In the genomic region with DNA sequence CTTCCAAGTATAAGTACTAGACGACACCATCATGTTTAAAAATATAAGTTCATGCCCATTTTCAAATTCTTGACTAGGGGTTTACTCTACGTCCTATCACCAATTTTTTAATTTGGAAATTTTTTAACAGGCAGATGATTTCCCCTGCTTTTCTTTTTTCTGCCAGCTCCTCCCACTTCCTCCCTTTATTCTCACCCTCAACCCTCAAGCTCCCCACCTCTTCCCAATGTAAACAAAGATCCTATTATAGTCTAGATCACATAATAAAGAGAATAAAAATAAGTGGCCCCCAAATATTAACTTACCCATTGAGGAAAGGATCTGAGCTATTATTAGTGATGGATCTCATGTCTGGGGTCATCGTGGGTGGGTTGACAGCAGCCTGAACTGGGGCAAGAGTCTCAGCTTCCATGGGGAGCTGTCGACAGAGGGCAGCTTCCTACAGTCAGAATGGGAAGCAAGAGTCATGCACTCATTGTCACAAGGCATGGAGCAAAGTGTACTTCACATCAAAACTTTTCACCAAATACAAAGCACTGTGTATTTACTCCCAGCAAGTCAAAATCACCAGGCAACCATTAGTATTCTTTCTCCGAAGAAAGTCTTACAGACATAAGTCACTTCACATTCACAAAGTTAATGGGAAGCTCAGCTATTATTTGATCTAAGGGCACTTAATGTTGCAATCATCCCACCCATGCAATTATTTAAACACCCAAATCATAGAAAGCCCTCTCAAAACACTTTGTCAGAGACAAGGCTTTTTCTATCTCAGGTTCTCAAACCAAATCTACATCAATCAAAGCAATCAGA, we compare ENCODE assay signal across 12 cellular contexts. TPM values are rescaled to one million over a fixed set of nuclear protein-coding genes. Genes with fewer than 3 reads are reported as not detected.
DNase-seq lines count a peak whose midpoint lies in the region; ATAC-seq, FAIRE-seq and TF ChIP-seq lines count a peak whose summit lies in the region.
"Had no signal": no experiment of that assay in that cellular context is flagged by ENCODE, and none has a peak within 500 bp of the region (broad histone marks: within the 10 kb centered on the region; RNA-seq: fewer than 3 reads in every experiment).

No MANE protein-coding gene starts in this region.

- no peak overlapping the region for H3T11ph ChIP-seq in H9 (ENCODE audit: low read length)

- H3K36me3 Mint-ChIP-seq in H9 (ENCODE audit: insufficient read depth in 1 of 3, low read depth in 3 of 3) (peaks cover 3 to 21% (median 16%) of the 10 kb centered on the region in 3 experiments; a peak in 6 of 7 replicates), astrocyte (ENCODE audit: low read depth, unreplicated experiment) (peaks cover 17% of the 10 kb centered on the region)
- H3K36me3 Mint-ChIP-seq: activated naive CD8-positive, alpha-beta T cell had no signal

- H4K5ac ChIP-seq in H9 (ENCODE audit: insufficient read length, low read depth, low read length): no peak overlapping the region

- H3K27ac Mint-ChIP-seq in H9 (peak overlapping the region in 2 of 3 experiments; percentile 27 to 58; a peak in 3 of 7 replicates), astrocyte (ENCODE audit: unreplicated experiment) (peak overlapping the region; percentile 67)
- H3K27ac Mint-ChIP-seq: activated naive CD8-positive, alpha-beta T cell; T-helper 1 cell treated with Interleukin-12 subunit alpha and Interleukin-12 subunit beta and Interleukin-4 antibody, amounts not matched to agents 30 μg/mL and 1 μg/mL, for 36 hours had no signal

- H3K27me3 Mint-ChIP-seq in H9 (ENCODE audit: low read depth) (no peaks in the 10 kb centered on the region), astrocyte (ENCODE audit: low read depth, unreplicated experiment) (no peaks in the 10 kb centered on the region)

- no peak overlapping the region for H3K14ac ChIP-seq in H9 (ENCODE audit: insufficient read depth, low read length)

- H2AFZ ChIP-seq in H9 (ENCODE audit: low read length) (no peak overlapping the region), astrocyte (ENCODE audit: low read depth, low read length) (no peak overlapping the region)

- no peak overlapping the region for H3K56ac ChIP-seq in H9 (ENCODE audit: insufficient read length, low read depth, low read length)

- H3K79me1 ChIP-seq in H9 (ENCODE audit: insufficient read depth, low read depth, low read length, poor library complexity, severe bottlenecking): no peaks in the 10 kb centered on the region

- H3K23me2 ChIP-seq in H9 (ENCODE audit: insufficient read length, low read depth, low read length, poor library complexity, severe bottlenecking): no peaks in the 10 kb centered on the region

- intact Hi-C loops in left ventricle myocardium superior (cut with micrococcal nuclease): no loop called here

- no peak overlapping the region for H2BK120ac ChIP-seq in H9 (ENCODE audit: low read depth, low read length, poor library complexity, severe bottlenecking)

- H4K8ac ChIP-seq in H9 (replicated peaks; ENCODE audit: insufficient read length, low read depth, low read length): no peak overlapping the region

- peaks cover 20% of the 10 kb centered on the region for H3K36me3 ChIP-seq in astrocyte (ENCODE audit: insufficient read depth, low read length)

- H3K9ac ChIP-seq in H9 (ENCODE audit: extremely low read depth, insufficient read length, low read length) (no peak overlapping the region), astrocyte (ENCODE audit: low read length) (no peak overlapping the region)

- no peak overlapping the region for H4K91ac ChIP-seq in H9 (ENCODE audit: insufficient read length, low read depth, low read length)

- no peak overlapping the region for H3K23ac ChIP-seq in H9 (ENCODE audit: insufficient read length, low read depth, low read length)

- WGBS in H9 (ENCODE audit: extremely low coverage, insufficient read length, low lambda C conversion rate): no CpG with 5 or more reads among the region's 5 CpGs

- H3K9me3 Mint-ChIP-seq in H9 (no peaks in the 10 kb centered on the region), astrocyte (ENCODE audit: unreplicated experiment) (no peaks in the 10 kb centered on the region)
- H3K9me3 Mint-ChIP-seq: T-helper 1 cell treated with Interleukin-12 subunit alpha and Interleukin-12 subunit beta and Interleukin-4 antibody, amounts not matched to agents 30 μg/mL and 1 μg/mL, for 36 hours had no signal

- no peaks in the 10 kb centered on the region for H4K20me1 ChIP-seq in H9 (ENCODE audit: control insufficient read depth, insufficient read depth, insufficient read length)
- H4K20me1 ChIP-seq in astrocyte (ENCODE audit: insufficient read depth, low read length): peaks cover 20% of the 10 kb centered on the region

- H3K27me3 ChIP-seq in H9 (ENCODE audit: insufficient read depth, low read length) (no peaks in the 10 kb centered on the region), astrocyte (ENCODE audit: insufficient read depth, low read length) (no peaks in the 10 kb centered on the region)

- no peak for DNase-seq in H9
- no peak for DNase-seq in astrocyte (ENCODE audit: low read depth)
- no peak for DNase-seq in left ventricle myocardium superior
- peak; percentile 94 for DNase-seq in renal cortical epithelial cell (ENCODE audit: low read depth)
- DNase-seq in epidermal melanocyte (ENCODE audit: insufficient read length, low spot score): no peak
- no peak for DNase-seq in stimulated activated CD4-positive, alpha-beta T cell treated with anti-CD3 and anti-CD28 coated beads, Interleukin-4, amount 100 ng/mL, for 1 hour
- DNase-seq: NCI-H1092; stimulated activated CD4-positive, alpha-beta T cell treated with anti-CD3 and anti-CD28 coated beads, Interleukin-2, amount 100 ng/mL, for 48 hours had no signal

- H2BK15ac ChIP-seq in H9 (ENCODE audit: low read depth, low read length): no peak overlapping the region

- H3K4me1 Mint-ChIP-seq in H9 (peaks cover 9 to 11% of the 10 kb centered on the region in 2 experiments), astrocyte (ENCODE audit: low read depth, unreplicated experiment) (peaks cover 29% of the 10 kb centered on the region)

- no peaks in the 10 kb centered on the region; the same call in 1 of the 2 replicates for H3K4me1 ChIP-seq in H9 (ENCODE audit: insufficient read depth, low read length)
- H3K4me1 ChIP-seq in astrocyte (ENCODE audit: insufficient read depth, low read length): peaks cover 11% of the 10 kb centered on the region

- no peak for FAIRE-seq in astrocyte (lab: Jason Lieb, UNC)

- no peak overlapping the region for H2BK20ac ChIP-seq in H9 (ENCODE audit: low read depth, low read length, poor library complexity, severe bottlenecking)

- H3K18ac ChIP-seq in H9 (ENCODE audit: insufficient read length, low read depth, low read length): no peak overlapping the region

- no peak overlapping the region for H2BK12ac ChIP-seq in H9 (ENCODE audit: insufficient read length, low read depth, low read length)

- no peak overlapping the region for H3K27ac ChIP-seq in H9 (ENCODE audit: insufficient read length, low read depth, low read length)
- no peak overlapping the region for H3K27ac ChIP-seq in astrocyte (ENCODE audit: low read depth, low read length)

- H3K79me2 ChIP-seq in H9 (ENCODE audit: insufficient read depth, low read length) (no peaks in the 10 kb centered on the region), astrocyte (ENCODE audit: insufficient read depth, low read length) (peaks cover 58% of the 10 kb centered on the region)

- H3K4me2 ChIP-seq in H9 (ENCODE audit: insufficient read depth, insufficient read length, low read length) (no peak overlapping the region), astrocyte (ENCODE audit: low read length) (no peak overlapping the region)

- ATAC-seq in left ventricle myocardium superior (peak; percentile 84), HG03280 (IDR thresholded peaks at IDR 0.05; ENCODE audit: unreplicated experiment) (no peak), GM18520 (IDR thresholded peaks at IDR 0.05; ENCODE audit: unreplicated experiment) (no peak)

- no peak overlapping the region for H3K4me3 ChIP-seq in astrocyte (ENCODE audit: insufficient read depth, low read depth, low read length)

- H2AK5ac ChIP-seq in H9 (ENCODE audit: insufficient read length, low read length): no peak overlapping the region

- H3K4me3 Mint-ChIP-seq in H9 (no peak overlapping the region), astrocyte (ENCODE audit: unreplicated experiment) (no peak overlapping the region)
- H3K4me3 Mint-ChIP-seq: activated naive CD8-positive, alpha-beta T cell; T-helper 1 cell treated with Interleukin-12 subunit alpha and Interleukin-12 subunit beta and Interleukin-4 antibody, amounts not matched to agents 30 μg/mL and 1 μg/mL, for 36 hours had no signal

- no peak overlapping the region for H3K4ac ChIP-seq in H9 (ENCODE audit: low read depth, low read length)

- H3K9me3 ChIP-seq in H9 (ENCODE audit: control insufficient read depth, low read depth, low read length) (no peaks in the 10 kb centered on the region), astrocyte (ENCODE audit: insufficient read depth, low read depth, low read length) (no peaks in the 10 kb centered on the region)

- no peak overlapping the region for H2BK5ac ChIP-seq in H9 (ENCODE audit: insufficient read length, low read length)

- TF ChIP-seq CTCF in H9 (conservative IDR thresholded peaks at IDR 0.05) (peak; percentile 32; the same call in 2 of the 3 replicates), astrocyte (IDR thresholded peaks at IDR 0.05; ENCODE audit: insufficient read depth, low read depth, low read length) (peak; percentile 18)

RNA-seq across cellular contexts. Expression of a gene that starts 53.2 kb away (rescaled TPM):
- not detected in 2 replicates for total RNA-seq in H9 (2021)
- not detected in 2 replicates for total RNA-seq in astrocyte
- not detected for total RNA-seq in left ventricle myocardium superior
- 0.87 and 1.3 TPM in 2 replicates for total RNA-seq in renal cortical epithelial cell
